In the genomic region with DNA sequence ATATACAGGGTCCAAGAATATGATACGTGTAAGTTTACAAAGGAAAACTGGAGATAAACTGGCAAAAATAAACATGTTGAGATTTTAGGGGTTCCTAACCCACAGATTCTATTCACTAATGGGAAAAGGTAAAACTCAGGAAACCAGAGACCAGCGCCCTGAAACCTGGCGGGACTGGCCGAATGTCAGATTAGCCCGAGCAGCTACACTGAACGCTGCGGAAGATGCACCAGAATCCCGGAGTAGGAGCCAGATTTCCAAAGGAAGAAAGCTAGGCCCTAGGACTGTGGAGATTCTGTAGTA, we compare ENCODE assay signal across 8 cellular contexts. TPM values are rescaled to one million over a fixed set of nuclear protein-coding genes. Genes with fewer than 3 reads are reported as not detected.
DNase-seq lines count a peak whose midpoint lies in the region; ATAC-seq and TF ChIP-seq lines count a peak whose summit lies in the region.

No MANE protein-coding gene starts in this region.

- TSS peak; percentile 97 for BruUV-seq in A673 (replicated peaks; lab: Mats Ljungman, UMichigan)

- H3K36me3 Mint-ChIP-seq in mesothelial cell of epicardium: no peaks in the 10 kb centered on the region

- H3K27ac Mint-ChIP-seq in mesothelial cell of epicardium: peak overlapping the region; percentile 99

- peak; percentile 26 for ATAC-seq in GM19467 (IDR thresholded peaks at IDR 0.05; ENCODE audit: unreplicated experiment)
- ATAC-seq in HG03521 (IDR thresholded peaks at IDR 0.05; ENCODE audit: unreplicated experiment): peak; percentile 19

- DNase-seq in A673 (ENCODE audit: low spot score) (no peak), caudate nucleus (lab: John Stamatoyannopoulos, UW) (peak in 5 of 61 donors; percentile 19 to 71 (median 51)), mesothelial cell of epicardium (ENCODE audit: low spot score in 2 of 2, unreplicated experiment in 2 of 2) (no peak), cerebellar nuclear complex (lab: John Stamatoyannopoulos, UW) (no peak), NCI-H187 treated with DMSO at 0.1 percent for 48 hours (lab: John Stamatoyannopoulos, UW) (no peak), GM10248 (ENCODE audit: extremely low spot score) (no peak)

- no peak for TF ChIP-seq CTCF in A673 (conservative IDR thresholded peaks at IDR 0.05; ENCODE audit: low read depth, low read length)
- TF ChIP-seq CTCF in mesothelial cell of epicardium (IDR thresholded peaks at IDR 0.05; ENCODE audit: unreplicated experiment): no peak
- TF ChIP-seq CTCF in GM10248 (IDR thresholded peaks at IDR 0.05; ENCODE audit: control extremely low read depth, extremely low read depth, low read depth, missing control alignments): no peak

- H3K9me3 Mint-ChIP-seq in mesothelial cell of epicardium: no peaks in the 10 kb centered on the region

- peaks cover 21% of the 10 kb centered on the region for H3K4me1 ChIP-seq in A673 (ENCODE audit: insufficient read depth, low read length, poor library complexity, severe bottlenecking)

- intact Hi-C loops in A673 (cut with micrococcal nuclease; ENCODE audit: unreplicated experiment): no loop called here

- H3K4me3 ChIP-seq in A673 (ENCODE audit: low read depth, low read length, poor library complexity, severe bottlenecking): peak overlapping the region; percentile 73

- H3K27ac ChIP-seq in A673 (ENCODE audit: low read depth, low read length, poor library complexity, severe bottlenecking): peak overlapping the region; percentile 88
- H3K27ac ChIP-seq in caudate nucleus (ENCODE audit: low read depth, low read length): peak overlapping the region; percentile 92

- no peaks in the 10 kb centered on the region for H3K27me3 ChIP-seq in A673 (replicated peaks; ENCODE audit: insufficient read depth, low read depth, low read length, poor library complexity)

- no peaks in the 10 kb centered on the region for H3K36me3 ChIP-seq in A673 (ENCODE audit: insufficient read depth, low read length, poor library complexity, severe bottlenecking)

- POLR2A ChIA-PET in A673 (lab: Charles Lee; ENCODE audit: low non-redundant PET): interaction anchor here (0.6 kb wide), 1 partner anchor 12 kb away, joined by 3 read pairs; no protein-coding TSS in a partner anchor
- POLR2A ChIA-PET in GM10248 (lab: Yijun Ruan, JAX): no interaction called here

- H3K27me3 Mint-ChIP-seq in mesothelial cell of epicardium (ENCODE audit: low read depth): no peaks in the 10 kb centered on the region

- CTCF ChIA-PET in A673 (lab: Charles Lee) (no interaction called here), GM10248 (lab: Yijun Ruan, JAX) (no interaction called here)

- no peaks in the 10 kb centered on the region for H3K9me3 ChIP-seq in A673 (ENCODE audit: low read depth, low read length, poor library complexity, severe bottlenecking)

- peak overlapping the region; percentile 99 for H3K4me3 Mint-ChIP-seq in mesothelial cell of epicardium

- H3K4me1 Mint-ChIP-seq in mesothelial cell of epicardium: peaks cover 20% of the 10 kb centered on the region

RNA-seq across cellular contexts. Expression of a gene that starts 0.7 kb away (rescaled TPM):
- 63.4 and 69.6 TPM in 2 replicates for total RNA-seq in A673 (2021)
- total RNA-seq in mesothelial cell of epicardium: 58.2 to 61.4 TPM (median 60.7 TPM) in 3 replicates
